ENCODE assay signal across 1 cellular context in the genomic region with DNA sequence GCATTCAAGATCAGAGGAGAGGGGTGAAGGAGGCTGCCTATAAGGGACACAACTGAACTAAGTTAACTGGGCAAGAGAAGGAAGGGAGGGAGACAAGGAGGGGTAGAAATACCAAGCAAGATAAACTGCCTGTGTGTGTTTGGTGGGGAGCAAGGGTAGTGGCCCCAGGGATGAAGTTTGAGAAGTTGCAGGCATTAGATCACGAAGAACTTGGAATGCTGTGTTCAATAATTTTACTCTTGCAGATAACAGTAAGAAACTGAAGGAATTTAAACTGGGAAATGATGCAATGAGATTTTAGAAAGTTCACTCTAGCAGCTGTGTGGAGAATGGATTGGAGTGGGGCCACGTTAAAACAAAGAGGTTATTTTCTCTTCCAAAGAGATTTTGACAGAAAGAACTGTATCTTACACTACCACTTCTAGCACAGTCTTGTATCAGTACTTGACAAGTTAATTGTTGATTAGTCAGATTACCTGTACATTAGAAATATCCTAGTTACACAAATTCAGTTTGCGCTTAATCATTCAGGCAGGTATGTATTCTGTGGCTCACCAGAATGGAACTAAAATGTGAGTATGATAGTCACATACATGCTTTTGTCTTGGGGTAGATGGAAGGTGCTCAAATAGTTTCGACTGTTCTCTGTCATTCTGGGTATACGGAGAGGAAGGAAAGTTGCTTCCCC.
TF ChIP-seq lines count a peak whose summit lies in the region.

No MANE protein-coding gene starts in this region.

TF ChIP-seq in H1, 55 proteins besides CTCF, POLR2A, EP300 and RAD21:
- no peak for TF ChIP-seq CBX5 (IDR thresholded peaks at IDR 0.05; ENCODE audit: low read depth, low read length)
- TF ChIP-seq SP2 (IDR thresholded peaks at IDR 0.05; ENCODE audit: low read length), result no peak
- TF ChIP-seq MAFK (IDR thresholded peaks at IDR 0.05; ENCODE audit: low read depth, low read length), result no peak
- no peak for TF ChIP-seq SP1 (IDR thresholded peaks at IDR 0.05; ENCODE audit: low read depth, low read length)
- TF ChIP-seq ASH2L (IDR thresholded peaks at IDR 0.05; ENCODE audit: low read length), result no peak
